Comparison of ENCODE assay signal across 1 cellular context in genomic region chr18:22682720-22683119, GRCh38.
TF ChIP-seq lines count a peak whose summit lies in the region.

No MANE protein-coding gene starts in this region.

TF ChIP-seq in IMR-90, 13 proteins besides CTCF, POLR2A, EP300 and RAD21:
- TF ChIP-seq RFX5 (IDR thresholded peaks at IDR 0.05; ENCODE audit: low read depth, low read length) (no peak), RCOR1 (IDR thresholded peaks at IDR 0.05; ENCODE audit: insufficient replicate concordance, low read length) (no peak), NFE2L2 (IDR thresholded peaks at IDR 0.05; ENCODE audit: low read depth, low read length) (no peak), MAFK (IDR thresholded peaks at IDR 0.05; ENCODE audit: low read depth, low read length) (no peak), MAZ (IDR thresholded peaks at IDR 0.05; ENCODE audit: borderline replicate concordance, low read depth, low read length) (no peak), CEBPB (IDR thresholded peaks at IDR 0.05; ENCODE audit: low read depth, low read length) (no peak), ELK1 (IDR thresholded peaks at IDR 0.05; ENCODE audit: borderline replicate concordance, low read depth, low read length) (no peak), CHD1 (IDR thresholded peaks at IDR 0.05; ENCODE audit: low read depth, low read length) (no peak), BHLHE40 (IDR thresholded peaks at IDR 0.05; ENCODE audit: low read depth, low read length) (no peak), FOS (IDR thresholded peaks at IDR 0.05; ENCODE audit: low read depth, low read length) (no peak), MXI1 (IDR thresholded peaks at IDR 0.05; ENCODE audit: borderline replicate concordance, low read depth, low read length) (no peak), SMC3 (IDR thresholded peaks at IDR 0.05; ENCODE audit: low read depth, low read length) (no peak)
- TF ChIP-seq, protein P1, sequence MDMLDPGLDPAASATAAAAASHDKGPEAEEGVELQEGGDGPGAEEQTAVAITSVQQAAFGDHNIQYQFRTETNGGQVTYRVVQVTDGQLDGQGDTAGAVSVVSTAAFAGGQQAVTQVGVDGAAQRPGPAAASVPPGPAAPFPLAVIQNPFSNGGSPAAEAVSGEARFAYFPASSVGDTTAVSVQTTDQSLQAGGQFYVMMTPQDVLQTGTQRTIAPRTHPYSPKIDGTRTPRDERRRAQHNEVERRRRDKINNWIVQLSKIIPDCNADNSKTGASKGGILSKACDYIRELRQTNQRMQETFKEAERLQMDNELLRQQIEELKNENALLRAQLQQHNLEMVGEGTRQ (IDR thresholded peaks at IDR 0.05; ENCODE audit: low read depth, low read length): no peak
